In genomic region chr12:76080017-76080728, GRCh38 we compare ENCODE assay signal across 12 cellular contexts. TPM values are rescaled to one million over a fixed set of nuclear protein-coding genes. Genes with fewer than 3 reads are reported as not detected.
DNase-seq lines count a peak whose midpoint lies in the region; ATAC-seq, FAIRE-seq and TF ChIP-seq lines count a peak whose summit lies in the region.
"Had no signal": no experiment of that assay in that cellular context is flagged by ENCODE, and none has a peak within 500 bp of the region (broad histone marks: within the 10 kb centered on the region; RNA-seq: fewer than 3 reads in every experiment).

No MANE protein-coding gene starts in this region.

- POLR2A ChIA-PET in HepG2 (lab: Yijun Ruan, JAX), result interaction anchor here (1.9 kb wide), 1 partner anchor 48 kb away, joined by 8 read pairs; the partner anchor contains the start of gene PHLDA1
- POLR2A ChIA-PET in activated CD8-positive, alpha-beta T cell treated with anti-CD3 and anti-CD28 coated beads, Interleukin-2, amount 10 ng/mL, durations not matched to agents 7 days and 5 days (lab: Charles Lee), result interaction anchor here (0.8 kb wide), 1 partner anchor 27 kb away, joined by 3 read pairs; no protein-coding TSS in a partner anchor

- H3K4me2 ChIP-seq in HepG2 (ENCODE audit: low read depth, low read length), result peak overlapping the region; percentile 30

- in situ Hi-C loops in HepG2 (cut with HindIII; ENCODE audit: extremely low pct_ligation_motif_present, low pct_unique_long_range_greater_than_20kb), result no loop called here

- H3K36me3 Mint-ChIP-seq in activated CD8-positive, alpha-beta T cell treated with anti-CD3 and anti-CD28 coated beads, Interleukin-2, amount 10 ng/mL, durations not matched to agents 7 days and 5 days (ENCODE audit: low read depth), result peaks cover 47% of the 10 kb centered on the region

- H3K27me3 Mint-ChIP-seq in activated CD8-positive, alpha-beta T cell treated with anti-CD3 and anti-CD28 coated beads, Interleukin-2, amount 10 ng/mL, durations not matched to agents 7 days and 5 days (ENCODE audit: low read depth), result no peaks in the 10 kb centered on the region
- no peaks in the 10 kb centered on the region for H3K27me3 Mint-ChIP-seq in stimulated activated naive CD8-positive, alpha-beta T cell treated with anti-CD3 and anti-CD28 coated beads, Interleukin-15, amount 100 ng/mL, for 72 hours

- peaks cover 56% of the 10 kb centered on the region for H3K4me1 Mint-ChIP-seq in activated CD8-positive, alpha-beta T cell treated with anti-CD3 and anti-CD28 coated beads, Interleukin-2, amount 10 ng/mL, durations not matched to agents 7 days and 5 days (ENCODE audit: low read depth)
- peaks cover 69% of the 10 kb centered on the region for H3K4me1 Mint-ChIP-seq in stimulated activated naive CD8-positive, alpha-beta T cell treated with anti-CD3 and anti-CD28 coated beads, Interleukin-15, amount 100 ng/mL, for 72 hours

- no peak for TF ChIP-seq RAD21 in HepG2 (CRISPR knock-in tag; IDR thresholded peaks at IDR 0.05)

- ATAC-seq in HepG2 (no peak), right lobe of liver (no peak), HG02981 (IDR thresholded peaks at IDR 0.05; ENCODE audit: unreplicated experiment) (no peak), HG03108 (IDR thresholded peaks at IDR 0.05; ENCODE audit: unreplicated experiment) (no peak)
- ATAC-seq in activated CD8-positive, alpha-beta T cell treated with anti-CD3 and anti-CD28 coated beads, Interleukin-2, amount 10 ng/mL, durations not matched to agents 7 days and 5 days, result no peak
- ATAC-seq in stimulated activated naive CD8-positive, alpha-beta T cell treated with anti-CD3 and anti-CD28 coated beads, Interleukin-15, amount 100 ng/mL, for 72 hours, result no peak
- ATAC-seq: Panc1 had no signal

- no peak for FAIRE-seq in HepG2 (lab: Jason Lieb, UNC)
- FAIRE-seq: GM19239 had no signal

- peak overlapping the region; percentile 63 for H3K27ac Mint-ChIP-seq in activated CD8-positive, alpha-beta T cell treated with anti-CD3 and anti-CD28 coated beads, Interleukin-2, amount 10 ng/mL, durations not matched to agents 7 days and 5 days
- H3K27ac Mint-ChIP-seq in stimulated activated naive CD8-positive, alpha-beta T cell treated with anti-CD3 and anti-CD28 coated beads, Interleukin-15, amount 100 ng/mL, for 72 hours, result peak overlapping the region in 1 of 2 donors; percentile 74

- peaks cover 85% of the 10 kb centered on the region for H3K79me2 ChIP-seq in HepG2 (ENCODE audit: insufficient read depth, low read length)

- TF ChIP-seq CTCF in HepG2 (CRISPR knock-in tag; IDR thresholded peaks at IDR 0.05) (no peak), right lobe of liver (IDR thresholded peaks at IDR 0.05) (no peak), ascending aorta (IDR thresholded peaks at IDR 0.05) (no peak)

- H4K20me1 ChIP-seq in HepG2 (ENCODE audit: insufficient read depth, low read length), result peaks cover 63% of the 10 kb centered on the region

- H3K9ac ChIP-seq in HepG2 (ENCODE audit: insufficient read depth, low read depth, low read length), result no peak overlapping the region

- WGBS in HepG2 (ENCODE audit: low lambda C conversion rate), result 77% methylated on average over 2 of the region's 2 CpGs
- 90% methylated on average over 2 of the region's 2 CpGs for WGBS in right lobe of liver (ENCODE audit: insufficient coverage, low coverage, low lambda C conversion rate, missing lambda C conversion rate)

- no peaks in the 10 kb centered on the region for H3K27me3 ChIP-seq in HepG2 (ENCODE audit: control insufficient read depth in 1 of 2, insufficient read depth in 2 of 2, low read length in 2 of 2)
- H3K27me3 ChIP-seq in right lobe of liver, result no peaks in the 10 kb centered on the region
- H3K27me3 ChIP-seq in ascending aorta, result no peaks in the 10 kb centered on the region
- H3K27me3 ChIP-seq: right atrium auricular region, tibial nerve had no signal

- TF ChIP-seq EP300 in HepG2 (IDR thresholded peaks at IDR 0.05; ENCODE audit: low read depth in 2 of 2, low read length in 2 of 2), result no peak
- no peak for TF ChIP-seq EP300 in HepG2 (CRISPR knock-in tag; IDR thresholded peaks at IDR 0.05; ENCODE audit: borderline replicate concordance)

- H3K4me1 ChIP-seq in HepG2 (ENCODE audit: insufficient read depth, low read length) (peaks cover 67% of the 10 kb centered on the region), right lobe of liver (peaks cover 0 to 15% (median 0%) of the 10 kb centered on the region in 4 donors), ascending aorta (peaks cover 7 to 9% of the 10 kb centered on the region in 2 donors)

- DNase-seq in HepG2 (ENCODE audit: low spot score), result peak; percentile 7
- DNase-seq in right lobe of liver, result no peak
- DNase-seq in NCI-H2029 (lab: John Stamatoyannopoulos, UW), result peak; percentile 71
- no peak for DNase-seq in activated CD8-positive, alpha-beta T cell treated with anti-CD3 and anti-CD28 coated beads, Interleukin-2, amount 10 ng/mL, durations not matched to agents 7 days and 5 days
- no peak for DNase-seq in stimulated activated naive CD8-positive, alpha-beta T cell treated with anti-CD3 and anti-CD28 coated beads, Interleukin-15, amount 100 ng/mL, for 72 hours
- no peak for DNase-seq in ascending aorta (ENCODE audit: low spot score in 2 of 2)

- no TSS peak for BruUV-seq in HepG2 (replicated peaks; lab: Mats Ljungman, UMichigan)

- H3K9me3 Mint-ChIP-seq in activated CD8-positive, alpha-beta T cell treated with anti-CD3 and anti-CD28 coated beads, Interleukin-2, amount 10 ng/mL, durations not matched to agents 7 days and 5 days (ENCODE audit: insufficient read depth), result no peaks in the 10 kb centered on the region
- no peaks in the 10 kb centered on the region for H3K9me3 Mint-ChIP-seq in stimulated activated naive CD8-positive, alpha-beta T cell treated with anti-CD3 and anti-CD28 coated beads, Interleukin-15, amount 100 ng/mL, for 72 hours

- no peak overlapping the region for H2AFZ ChIP-seq in HepG2 (ENCODE audit: low read length)

- intact Hi-C loops in HepG2 (cut with micrococcal nuclease; ENCODE audit: unreplicated experiment) (loop anchor here (5.0 to 10.0 kb wide), 2 partner anchors 77 to 385 kb away; no protein-coding TSS in a partner anchor), right lobe of liver (cut with DNase I) (no loop called here), ascending aorta (cut with DNase I) (loop anchor here (5.0 to 10.0 kb wide), 2 partner anchors 375 to 568 kb away; partner anchors contain the start of gene KRR1)

- H3K27ac ChIP-seq in HepG2 (ENCODE audit: extremely low read length, insufficient read depth, low read length), result no peak overlapping the region
- H3K27ac ChIP-seq in right lobe of liver, result no peak overlapping the region
- H3K27ac ChIP-seq in ascending aorta, result no peak overlapping the region
- H3K27ac ChIP-seq: right atrium auricular region, tibial nerve had no signal

- H3K36me3 ChIP-seq in HepG2 (replicated peaks in 1 of 2; ENCODE audit: control insufficient read depth in 1 of 2, insufficient read depth in 2 of 2, low read length in 2 of 2) (no peaks in the 10 kb centered on the region), right lobe of liver (no peaks in the 10 kb centered on the region), ascending aorta (peaks cover 0 to 4% of the 10 kb centered on the region in 2 donors)
- H3K36me3 ChIP-seq: right atrium auricular region had no signal

- TF ChIP-seq POLR2A in HepG2 (IDR thresholded peaks at IDR 0.05; ENCODE audit: insufficient read depth in 1 of 2, low read depth in 2 of 2, low read length in 2 of 2), result no peak
- no peak for TF ChIP-seq POLR2A in right lobe of liver (IDR thresholded peaks at IDR 0.05)

- H3K4me3 Mint-ChIP-seq in activated CD8-positive, alpha-beta T cell treated with anti-CD3 and anti-CD28 coated beads, Interleukin-2, amount 10 ng/mL, durations not matched to agents 7 days and 5 days, result no peak overlapping the region
- H3K4me3 Mint-ChIP-seq in stimulated activated naive CD8-positive, alpha-beta T cell treated with anti-CD3 and anti-CD28 coated beads, Interleukin-15, amount 100 ng/mL, for 72 hours, result peak overlapping the region; percentile 27 to 54

- H3K4me3 ChIP-seq in HepG2 (replicated peaks in 1 of 3; ENCODE audit: insufficient read depth in 1 of 3, low read depth in 2 of 3, low read length in 3 of 3) (no peak overlapping the region), right lobe of liver (no peak overlapping the region), ascending aorta (no peak overlapping the region)
- H3K4me3 ChIP-seq: right atrium auricular region, tibial nerve had no signal

- CTCF ChIA-PET in HepG2 (lab: Yijun Ruan, JAX; ENCODE audit: low intra/inter-chr PET ratio, low total read pairs), result no interaction called here
- CTCF ChIA-PET in activated CD8-positive, alpha-beta T cell treated with anti-CD3 and anti-CD28 coated beads, Interleukin-2, amount 10 ng/mL, durations not matched to agents 7 days and 5 days (lab: Charles Lee), result interaction anchor here (1.0 to 1.4 kb wide), 2 partner anchors 15 to 43 kb away, joined by 3 read pairs; no protein-coding TSS in a partner anchor

- H3K9me3 ChIP-seq in HepG2 (ENCODE audit: low read length) (no peaks in the 10 kb centered on the region), right lobe of liver (no peaks in the 10 kb centered on the region), ascending aorta (peaks cover 9 to 12% of the 10 kb centered on the region in 2 donors)

RNA-seq across cellular contexts. Expression of gene NAP1L1, which starts 4.3 kb away (rescaled TPM):
- total RNA-seq in HepG2 (2016; rRNA removed; fragmentation: Illumina TruSeq; extraction: Trizol) (309 and 454 TPM in 2 replicates), right lobe of liver (10 to 100 TPM; 61.9 to 99.1 (median 81.5) TPM), ascending aorta (116 TPM)
- total RNA-seq in HepG2 (2016; cell fraction: cytosol; rRNA removed; fragmentation: Illumina TruSeq; extraction: Trizol; ENCODE audit: low read depth), result 121 and 153 TPM in 2 replicates
- total RNA-seq in HepG2 (2016; cell fraction: insoluble cytoplasmic fraction; rRNA removed; fragmentation: Illumina TruSeq; extraction: Trizol), result 331 and 431 TPM in 2 replicates
- total RNA-seq in HepG2 (2016; cell fraction: membrane; rRNA removed; fragmentation: Illumina TruSeq; extraction: Trizol), result 376 and 465 TPM in 2 replicates
- total RNA-seq in HepG2 (2016; cell fraction: nucleus; rRNA removed; fragmentation: Illumina TruSeq; extraction: Trizol), result 177 and 205 TPM in 2 replicates
- polyA plus RNA-seq in HepG2 (2011; rRNA removed), result 154 and 207 TPM in 2 replicates
- 106 and 129 TPM in 2 replicates for polyA plus RNA-seq in HepG2 (2011; cell fraction: cytosol; rRNA removed)
- polyA plus RNA-seq in HepG2 (2011; cell fraction: nucleus; rRNA removed), result 58.1 and 82.0 TPM in 2 replicates
- 483 and 505 TPM in 2 replicates for polyA plus RNA-seq in HepG2 (2012)
- 301 and 332 TPM in 2 replicates for polyA plus RNA-seq in HepG2 (2016; cell fraction: cytosol; fragmentation: Illumina TruSeq; extraction: Trizol; ENCODE audit: low read depth)
- 675 and 683 TPM in 2 replicates for polyA plus RNA-seq in HepG2 (2016; cell fraction: insoluble cytoplasmic fraction; fragmentation: Illumina TruSeq; extraction: Trizol; ENCODE audit: low read depth)
- polyA plus RNA-seq in HepG2 (2016; cell fraction: membrane; fragmentation: Illumina TruSeq; extraction: Trizol; ENCODE audit: low read depth), result 622 and 757 TPM in 2 replicates
- polyA plus RNA-seq in HepG2 (2016; cell fraction: nucleus; fragmentation: Illumina TruSeq; extraction: Trizol; ENCODE audit: insufficient read depth, low read depth), result 341 and 359 TPM in 2 replicates
- 35.4 and 66.0 TPM in 2 replicates for polyA minus RNA-seq in HepG2 (2011; rRNA and poly(A)+ RNA removed; ENCODE audit: low replicate concordance)
- polyA minus RNA-seq in HepG2 (2011; cell fraction: cytosol; rRNA and poly(A)+ RNA removed), result 145 and 146 TPM in 2 replicates
- 185 and 189 TPM in 2 replicates for polyA minus RNA-seq in HepG2 (2011; cell fraction: nucleus; rRNA and poly(A)+ RNA removed)
- 100 to 1,000 TPM; 478 to 488 TPM for total RNA-seq in activated CD8-positive, alpha-beta T cell treated with anti-CD3 and anti-CD28 coated beads, Interleukin-2, amount 10 ng/mL, durations not matched to agents 7 days and 5 days

RNA-seq across cellular contexts. Expression of gene PHLDA1, which starts 48.6 kb away (rescaled TPM):
- total RNA-seq in HepG2 (2016; rRNA removed; fragmentation: Illumina TruSeq; extraction: Trizol) (41.0 and 42.6 TPM in 2 replicates), right lobe of liver (10 to 100 TPM in 4 of 6 experiments, 1 to 10 TPM in 2; 1.7 to 22.4 (median 14.3) TPM), ascending aorta (11.8 TPM)
- 17.8 and 19.6 TPM in 2 replicates for total RNA-seq in HepG2 (2016; cell fraction: cytosol; rRNA removed; fragmentation: Illumina TruSeq; extraction: Trizol; ENCODE audit: low read depth)
- total RNA-seq in HepG2 (2016; cell fraction: insoluble cytoplasmic fraction; rRNA removed; fragmentation: Illumina TruSeq; extraction: Trizol), result 40.7 and 41.0 TPM in 2 replicates
- total RNA-seq in HepG2 (2016; cell fraction: membrane; rRNA removed; fragmentation: Illumina TruSeq; extraction: Trizol), result 46.7 and 48.5 TPM in 2 replicates
- 48.4 and 49.5 TPM in 2 replicates for total RNA-seq in HepG2 (2016; cell fraction: nucleus; rRNA removed; fragmentation: Illumina TruSeq; extraction: Trizol)
- 30.5 and 33.8 TPM in 2 replicates for polyA plus RNA-seq in HepG2 (2011; rRNA removed)
- 25.4 and 27.1 TPM in 2 replicates for polyA plus RNA-seq in HepG2 (2011; cell fraction: cytosol; rRNA removed)
- polyA plus RNA-seq in HepG2 (2011; cell fraction: nucleus; rRNA removed), result 24.3 and 25.8 TPM in 2 replicates
- polyA plus RNA-seq in HepG2 (2012), result 19.1 and 25.3 TPM in 2 replicates
- polyA plus RNA-seq in HepG2 (2016; cell fraction: cytosol; fragmentation: Illumina TruSeq; extraction: Trizol; ENCODE audit: low read depth), result 10.9 and 15.0 TPM in 2 replicates
- polyA plus RNA-seq in HepG2 (2016; cell fraction: insoluble cytoplasmic fraction; fragmentation: Illumina TruSeq; extraction: Trizol; ENCODE audit: low read depth), result 61.4 and 62.2 TPM in 2 replicates
- polyA plus RNA-seq in HepG2 (2016; cell fraction: membrane; fragmentation: Illumina TruSeq; extraction: Trizol; ENCODE audit: low read depth), result 29.1 and 33.4 TPM in 2 replicates
- polyA plus RNA-seq in HepG2 (2016; cell fraction: nucleus; fragmentation: Illumina TruSeq; extraction: Trizol; ENCODE audit: insufficient read depth, low read depth), result 87.7 and 87.9 TPM in 2 replicates
- polyA minus RNA-seq in HepG2 (2011; rRNA and poly(A)+ RNA removed; ENCODE audit: low replicate concordance), result 3.0 and 40.9 TPM in 2 replicates
- polyA minus RNA-seq in HepG2 (2011; cell fraction: cytosol; rRNA and poly(A)+ RNA removed), result 43.4 and 48.0 TPM in 2 replicates
- 53.5 and 53.8 TPM in 2 replicates for polyA minus RNA-seq in HepG2 (2011; cell fraction: nucleus; rRNA and poly(A)+ RNA removed)
- total RNA-seq in activated CD8-positive, alpha-beta T cell treated with anti-CD3 and anti-CD28 coated beads, Interleukin-2, amount 10 ng/mL, durations not matched to agents 7 days and 5 days, result 1 to 10 TPM; 5.6 to 6.1 TPM

Comparison
In these comparisons a context has a peak if more than half of its experiments do, and no peak if none do; other contexts are left out.
1. DNase-seq: peak in HepG2 (single experiment) and NCI-H2029 (single experiment); none in right lobe of liver (0 of 3), activated CD8-positive, alpha-beta T cell treated with anti-CD3 and anti-CD28 coated beads, Interleukin-2, amount 10 ng/mL, durations not matched to agents 7 days and 5 days (single experiment), stimulated activated naive CD8-positive, alpha-beta T cell treated with anti-CD3 and anti-CD28 coated beads, Interleukin-15, amount 100 ng/mL, for 72 hours (0 of 2) and ascending aorta (0 of 2).
2. intact Hi-C loops: an anchor here in HepG2 (5.0 to 10.0 kb wide) and ascending aorta (5.0 to 10.0 kb wide); none called in right lobe of liver.